Comparison of ENCODE assay signal across 7 cellular contexts in the genomic region with DNA sequence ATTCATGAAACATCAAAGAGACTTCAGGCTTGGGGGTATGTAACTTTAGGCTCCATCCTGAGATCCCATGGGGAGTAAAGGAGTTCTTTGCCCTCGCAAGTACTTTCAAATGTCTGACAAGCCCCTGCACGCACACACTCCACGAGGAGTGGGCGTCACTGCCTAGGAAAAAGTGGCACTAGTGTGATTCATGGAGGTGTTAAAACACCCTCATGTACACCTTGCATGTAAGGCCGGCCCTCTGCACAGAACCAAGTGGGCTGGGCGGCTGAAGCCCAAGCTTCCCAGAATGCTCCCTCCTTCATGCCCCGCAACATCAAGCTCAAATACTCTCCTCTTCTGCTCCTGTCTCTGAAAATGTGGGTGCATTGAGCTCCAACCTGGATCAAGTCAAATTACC. TPM values are rescaled to one million over a fixed set of nuclear protein-coding genes. Genes with fewer than 3 reads are reported as not detected.
DNase-seq lines count a peak whose midpoint lies in the region; FAIRE-seq and TF ChIP-seq lines count a peak whose summit lies in the region.

No MANE protein-coding gene starts in this region.

- H3K4me1 ChIP-seq in stomach smooth muscle (ENCODE audit: control insufficient read depth, insufficient read depth, low read length) = peaks cover 78% of the 10 kb centered on the region

- no peaks in the 10 kb centered on the region for H3K9me3 ChIP-seq in stomach smooth muscle (ENCODE audit: control insufficient read depth in 2 of 2, low read length in 2 of 2)

- no peak for DNase-seq in HTR-8/SVneo (ENCODE audit: insufficient read length, low spot score)
- DNase-seq in bronchial epithelial cell (ENCODE audit: low read depth) = peak; percentile 85
- DNase-seq in head of caudate nucleus = peak in 26 of 42 donors; percentile 30 to 78 (median 58)
- no peak for DNase-seq in GM19240 (ENCODE audit: insufficient read length, low spot score)
- no peak for DNase-seq in stimulated activated CD4-positive, alpha-beta T cell treated with anti-CD3 and anti-CD28 coated beads, Interleukin-4, amount 100 ng/mL, for 4 hours
- DNase-seq in AML-193 (lab: John Stamatoyannopoulos, UW) = no peak

- no peak for TF ChIP-seq CTCF in bronchial epithelial cell (IDR thresholded peaks at IDR 0.05; ENCODE audit: insufficient read depth, low read length, severe bottlenecking)

- H3K36me3 ChIP-seq in bronchial epithelial cell (ENCODE audit: control insufficient read depth, insufficient read depth, low read length) (peaks cover 8% of the 10 kb centered on the region), stomach smooth muscle (ENCODE audit: control insufficient read depth in 2 of 2, insufficient read depth in 2 of 2, low read length in 2 of 2) (peaks cover 21 to 45% of the 10 kb centered on the region in 2 donors)

- peak overlapping the region; percentile 99 for H3K27ac ChIP-seq in stomach smooth muscle (ENCODE audit: low read length)

- peak overlapping the region in 1 of 2 donors; percentile 21 for H3K9ac ChIP-seq in stomach smooth muscle (ENCODE audit: low read length in 2 of 2)

- no peak overlapping the region for H3K4me3 ChIP-seq in bronchial epithelial cell (ENCODE audit: low read depth, low read length)
- H3K4me3 ChIP-seq in stomach smooth muscle (ENCODE audit: low read length in 2 of 2) = no peak overlapping the region

- FAIRE-seq in HTR-8/SVneo (lab: Jason Lieb, UNC) (peak; percentile 64), bronchial epithelial cell (lab: Jason Lieb, UNC) (peak; percentile 7)

- intact Hi-C loops in head of caudate nucleus (cut with DNase I) = loop anchor here (2.0 to 10.0 kb wide), 2 partner anchors 198 to 288 kb away; a partner anchor contains a TSS

- H3K27me3 ChIP-seq in bronchial epithelial cell (ENCODE audit: control insufficient read depth, insufficient read depth, low read length) = no peaks in the 10 kb centered on the region
- H3K27me3 ChIP-seq in stomach smooth muscle (ENCODE audit: control insufficient read depth in 1 of 2, insufficient read depth in 2 of 2, low read length in 2 of 2) = no peaks in the 10 kb centered on the region

RNA-seq across cellular contexts. Expression of a gene that starts 7.8 kb away (rescaled TPM):
- total RNA-seq in bronchial epithelial cell = 27.6 and 37.8 TPM in 2 replicates

RNA-seq across cellular contexts. Expression of a gene that starts 23.9 kb away (rescaled TPM):
- under 0.01 and 0.13 TPM in 2 replicates for total RNA-seq in bronchial epithelial cell

Comparison
In these comparisons a context has a peak if more than half of its experiments do, and no peak if none do; other contexts are left out.
1. DNase-seq: peak in bronchial epithelial cell (single experiment) and head of caudate nucleus (26 of 42); none in HTR-8/SVneo (single experiment), GM19240 (single experiment), stimulated activated CD4-positive, alpha-beta T cell treated with anti-CD3 and anti-CD28 coated beads, Interleukin-4, amount 100 ng/mL, for 4 hours (0 of 2) and AML-193 (0 of 2).